In the genomic region with DNA sequence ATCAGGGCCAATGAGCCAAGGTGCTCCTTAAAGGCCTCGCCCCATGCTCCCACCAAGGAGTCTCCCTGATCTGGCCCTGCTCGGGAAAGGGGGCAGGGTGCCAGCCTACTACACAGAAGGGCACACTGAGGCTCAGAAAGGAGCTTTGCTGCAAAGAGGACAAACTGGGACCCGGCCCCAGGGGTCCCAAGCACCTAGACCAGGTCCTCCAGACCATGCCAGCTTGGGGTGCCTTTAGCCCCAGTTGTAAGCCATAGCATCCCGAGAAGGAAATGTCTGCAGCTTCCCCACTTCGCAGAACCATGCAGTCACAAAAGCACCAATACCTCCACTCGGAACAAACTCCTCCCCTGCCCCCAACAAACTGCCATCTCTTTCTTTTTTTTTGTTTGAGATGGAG, we compare ENCODE assay signal across 25 cellular contexts.
"Had no signal": no experiment of that assay in that cellular context is flagged by ENCODE, and none has a peak within 500 bp of the region (broad histone marks: within the 10 kb centered on the region; RNA-seq: fewer than 3 reads in every experiment).

No MANE protein-coding gene starts in this region.

- H3K4me1 ChIP-seq: colonic mucosa, esophagus muscularis mucosa, esophagus squamous epithelium, foreskin keratinocyte, gastrocnemius medialis, gastroesophageal sphincter, heart left ventricle had no signal

- H3K9me3 Mint-ChIP-seq: dendritic cell treated with granulocyte-macrophage colony-stimulating factor and Interleukin-4, amounts not matched to agents 40 ng/mL and 50 ng/mL, for 4 days; effector memory CD8-positive, alpha-beta T cell; endodermal cell had no signal

- H3K4me3 Mint-ChIP-seq: dendritic cell treated with granulocyte-macrophage colony-stimulating factor and Interleukin-4, amounts not matched to agents 40 ng/mL and 50 ng/mL, for 4 days; effector memory CD8-positive, alpha-beta T cell; endodermal cell had no signal

- ATAC-seq: effector memory CD8-positive, alpha-beta T cell; esophagus mucosa; foreskin keratinocyte; gastrocnemius medialis; gastroesophageal sphincter; heart left ventricle; heart right ventricle had no signal

- H3K27ac Mint-ChIP-seq: dendritic cell treated with granulocyte-macrophage colony-stimulating factor and Interleukin-4, amounts not matched to agents 40 ng/mL and 50 ng/mL, for 4 days; effector memory CD8-positive, alpha-beta T cell; endodermal cell had no signal

- H3K4me3 ChIP-seq: colonic mucosa, coronary artery, dorsolateral prefrontal cortex, esophagus muscularis mucosa, esophagus squamous epithelium, gastrocnemius medialis, gastroesophageal sphincter, heart left ventricle, heart right ventricle had no signal

- H3K27me3 Mint-ChIP-seq: dendritic cell treated with granulocyte-macrophage colony-stimulating factor and Interleukin-4, amounts not matched to agents 40 ng/mL and 50 ng/mL, for 4 days had no signal

- H3K9me3 ChIP-seq: colonic mucosa, esophagus muscularis mucosa, esophagus squamous epithelium, gastrocnemius medialis, gastroesophageal sphincter, heart left ventricle, heart right ventricle had no signal

- H3K27ac ChIP-seq: colonic mucosa, coronary artery, dorsolateral prefrontal cortex, epithelial cell of prostate, esophagus muscularis mucosa, esophagus squamous epithelium, foreskin keratinocyte, gastrocnemius medialis, gastroesophageal sphincter, heart left ventricle, heart right ventricle had no signal

- DNase-seq: colonic mucosa; cortex of kidney; dermis blood vessel endothelial cell; dorsolateral prefrontal cortex; effector CD4-positive, alpha-beta T cell; effector CD8-positive, alpha-beta T cell; effector memory CD4-positive, alpha-beta T cell; effector memory CD8-positive, alpha-beta T cell; erythroblast; esophagus squamous epithelium; foreskin fibroblast; foreskin keratinocyte; foreskin melanocyte; gastrocnemius medialis; glutamatergic neuron; head of caudate nucleus; heart right ventricle had no signal

- H3K36me3 ChIP-seq: colonic mucosa, esophagus muscularis mucosa, esophagus squamous epithelium, gastrocnemius medialis, gastroesophageal sphincter, heart left ventricle, heart right ventricle had no signal

- H3K4me1 Mint-ChIP-seq: endodermal cell had no signal

- H3K27me3 ChIP-seq: colonic mucosa, dorsolateral prefrontal cortex, esophagus squamous epithelium, foreskin keratinocyte, gastrocnemius medialis, gastroesophageal sphincter, heart left ventricle, heart right ventricle had no signal
